In the genomic region with DNA sequence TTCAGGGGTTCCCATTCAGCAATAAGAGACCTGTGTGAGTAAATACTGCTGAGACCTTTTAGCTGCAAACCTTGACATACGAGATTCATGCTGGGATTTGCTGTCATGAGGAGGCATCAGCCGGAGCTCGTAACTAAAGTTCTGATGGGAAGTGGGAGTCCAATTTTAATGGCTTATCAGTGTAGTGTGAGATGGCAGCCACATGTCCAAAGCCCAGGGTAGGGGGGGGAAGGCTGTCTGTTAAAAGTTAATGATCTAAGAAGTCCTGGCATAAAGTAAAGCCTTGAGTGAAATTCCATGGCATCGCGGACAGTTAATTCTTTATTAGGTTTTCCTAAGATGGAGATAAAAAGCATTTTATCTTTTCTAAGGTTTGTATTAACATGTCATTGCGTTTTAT, we compare ENCODE assay signal across 14 cellular contexts.
DNase-seq lines count a peak whose midpoint lies in the region; ATAC-seq lines count a peak whose summit lies in the region.
"Had no signal": no experiment of that assay in that cellular context is flagged by ENCODE, and none has a peak within 500 bp of the region (broad histone marks: within the 10 kb centered on the region; RNA-seq: fewer than 3 reads in every experiment).

No MANE protein-coding gene starts in this region.

- H3K4me1 Mint-ChIP-seq in activated T-cell treated with anti-CD3 and anti-CD28 coated beads, Interleukin-2, amount 50 U/mL, for 72 hours (ENCODE audit: low read depth), result no peaks in the 10 kb centered on the region
- H3K4me1 Mint-ChIP-seq: B cell had no signal

- H3K9me3 Mint-ChIP-seq in activated T-cell treated with anti-CD3 and anti-CD28 coated beads, Interleukin-2, amount 50 U/mL, for 72 hours, result peaks cover 1 to 4% of the 10 kb centered on the region in 2 donors
- H3K9me3 Mint-ChIP-seq: CD4-positive, alpha-beta T cell; CD8-positive, alpha-beta T cell had no signal

- no peak for ATAC-seq in activated T-cell treated with anti-CD3 and anti-CD28 coated beads, Interleukin-2, amount 50 U/mL, for 72 hours (replicated peaks in 1 of 2)
- ATAC-seq in GM21423 (IDR thresholded peaks at IDR 0.05; ENCODE audit: unreplicated experiment), result no peak
- ATAC-seq: A549; CD8-positive, alpha-beta T cell had no signal

- no peak overlapping the region for H3K27ac Mint-ChIP-seq in activated T-cell treated with anti-CD3 and anti-CD28 coated beads, Interleukin-2, amount 50 U/mL, for 72 hours
- H3K27ac Mint-ChIP-seq: B cell; CD4-positive, alpha-beta T cell; CD8-positive, alpha-beta T cell had no signal

- no peaks in the 10 kb centered on the region for H3K27me3 Mint-ChIP-seq in activated T-cell treated with anti-CD3 and anti-CD28 coated beads, Interleukin-2, amount 50 U/mL, for 72 hours (ENCODE audit: low read depth)

- no peaks in the 10 kb centered on the region for H3K36me3 Mint-ChIP-seq in activated T-cell treated with anti-CD3 and anti-CD28 coated beads, Interleukin-2, amount 50 U/mL, for 72 hours (ENCODE audit: insufficient read depth in 2 of 2)
- H3K36me3 Mint-ChIP-seq: CD8-positive, alpha-beta T cell had no signal

- DNase-seq in activated effector memory CD4-positive, alpha-beta T cell treated with anti-CD3 and anti-CD28 coated beads, Interleukin-2, amount 50 U/mL, for 16 hours, result peak; percentile 4
- no peak for DNase-seq in activated effector memory CD4-positive, alpha-beta T cell treated with Interleukin-2 at 50 U/mL for 16 hours
- DNase-seq in islet precursor cell, result peak; percentile 32
- DNase-seq in activated T-cell treated with anti-CD3 and anti-CD28 coated beads, Interleukin-2, amount 50 U/mL, for 72 hours, result no peak
- DNase-seq: AML-193; Caco-2; Calu3; CD4-positive, alpha-beta T cell; CD8-positive, alpha-beta T cell; DMS79 treated with DMSO at 0.1 percent for 48 hours; GF-D8 had no signal

- H3K4me3 Mint-ChIP-seq in activated T-cell treated with anti-CD3 and anti-CD28 coated beads, Interleukin-2, amount 50 U/mL, for 72 hours, result no peak overlapping the region
- H3K4me3 Mint-ChIP-seq: B cell; CD4-positive, alpha-beta T cell; CD8-positive, alpha-beta T cell had no signal

Comparison
In these comparisons a context has a peak if more than half of its experiments do, and no peak if none do; other contexts are left out.
1. DNase-seq: peak in activated effector memory CD4-positive, alpha-beta T cell treated with anti-CD3 and anti-CD28 coated beads, Interleukin-2, amount 50 U/mL, for 16 hours (single experiment) and islet precursor cell (single experiment); none in activated effector memory CD4-positive, alpha-beta T cell treated with Interleukin-2 at 50 U/mL for 16 hours (single experiment) and activated T-cell treated with anti-CD3 and anti-CD28 coated beads, Interleukin-2, amount 50 U/mL, for 72 hours (0 of 2).